ENCODE assay signal across 9 cellular contexts in the genomic region with DNA sequence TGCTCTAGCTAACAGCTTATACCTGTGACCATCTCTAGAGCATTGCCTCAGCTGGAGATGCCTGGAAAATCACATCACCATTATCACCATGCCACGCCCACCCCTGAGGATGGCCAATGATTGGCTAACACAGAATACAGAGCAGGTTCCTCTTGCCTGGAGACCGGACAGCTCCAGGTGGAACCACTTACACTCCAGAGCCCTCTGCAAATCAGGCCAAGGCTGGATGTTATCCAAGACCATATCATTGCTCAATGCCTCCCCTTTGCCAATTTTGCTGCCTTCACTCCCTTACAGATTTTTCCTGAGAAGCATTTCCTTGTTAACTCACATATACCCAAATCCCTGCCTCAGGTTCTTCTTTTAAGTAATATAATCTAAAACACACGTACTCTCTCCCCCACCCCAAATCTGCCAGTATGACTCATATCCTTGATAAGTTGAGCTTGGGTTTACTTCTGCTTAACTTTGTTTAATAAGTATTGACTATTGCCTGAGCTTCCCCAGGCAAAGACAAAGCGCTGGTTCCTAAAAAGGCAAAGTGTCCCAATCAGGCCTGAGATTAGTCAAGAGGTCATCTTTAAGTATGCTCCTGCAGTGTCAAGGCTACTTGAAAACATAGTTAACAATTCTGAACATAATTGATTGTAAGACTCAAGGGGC.
DNase-seq lines count a peak whose midpoint lies in the region; ATAC-seq and TF ChIP-seq lines count a peak whose summit lies in the region.
"Had no signal": no experiment of that assay in that cellular context is flagged by ENCODE, and none has a peak within 500 bp of the region (broad histone marks: within the 10 kb centered on the region; RNA-seq: fewer than 3 reads in every experiment).

No MANE protein-coding gene starts in this region.

- TF ChIP-seq CTCF in right atrium auricular region (IDR thresholded peaks at IDR 0.05) (no peak), SK-N-SH (IDR thresholded peaks at IDR 0.05) (no peak), hepatocyte (IDR thresholded peaks at IDR 0.05; ENCODE audit: poor library complexity) (no peak), OCI-LY7 (conservative IDR thresholded peaks at IDR 0.05; ENCODE audit: low read length) (no peak), smooth muscle cell (IDR thresholded peaks at IDR 0.05; ENCODE audit: borderline replicate concordance, insufficient read depth, poor library complexity, severe bottlenecking) (no peak)

- no peak overlapping the region for H3K9ac ChIP-seq in SK-N-SH
- no peak overlapping the region for H3K9ac ChIP-seq in smooth muscle cell (ENCODE audit: low read depth)

- no peak overlapping the region for H3K4me3 ChIP-seq in right atrium auricular region
- H3K4me3 ChIP-seq in SK-N-SH (ENCODE audit: low read depth in 2 of 2, low read length in 1 of 2) = no peak overlapping the region
- no peak overlapping the region for H3K4me3 ChIP-seq in hepatocyte
- H3K4me3 ChIP-seq in OCI-LY7 (ENCODE audit: low read depth, low read length, poor library complexity, severe bottlenecking) = no peak overlapping the region
- no peak overlapping the region for H3K4me3 ChIP-seq in smooth muscle cell

- H3K27me3 ChIP-seq in right atrium auricular region = no peaks in the 10 kb centered on the region
- no peaks in the 10 kb centered on the region for H3K27me3 ChIP-seq in SK-N-SH (ENCODE audit: insufficient read depth)
- H3K27me3 ChIP-seq in hepatocyte = no peaks in the 10 kb centered on the region
- H3K27me3 ChIP-seq in smooth muscle cell (ENCODE audit: low read depth) = no peaks in the 10 kb centered on the region

- TF ChIP-seq EP300 in SK-N-SH (IDR thresholded peaks at IDR 0.05; ENCODE audit: borderline replicate concordance in 1 of 2, low read depth in 1 of 2, low read length in 1 of 2) = peak in 1 of 2 experiments; percentile 47; a peak in 2 of 4 replicates

- WGBS in SK-N-SH (ENCODE audit: low lambda C conversion rate) = 33% methylated on average over 4 of the region's 4 CpGs
- WGBS in hepatocyte (ENCODE audit: low lambda C conversion rate, missing lambda C conversion rate) = 37% methylated on average over 4 of the region's 4 CpGs
- 67% methylated on average over 4 of the region's 4 CpGs for WGBS in smooth muscle cell (ENCODE audit: low lambda C conversion rate)

- H3F3A ChIP-seq in SK-N-SH (replicated peaks; ENCODE audit: insufficient read depth) = no peaks in the 10 kb centered on the region
- no peaks in the 10 kb centered on the region for H3F3A ChIP-seq in smooth muscle cell (ENCODE audit: low read depth)

- no peak for TF ChIP-seq RAD21 in SK-N-SH (IDR thresholded peaks at IDR 0.05; ENCODE audit: low read length)

- no peaks in the 10 kb centered on the region for H4K20me1 ChIP-seq in SK-N-SH (ENCODE audit: insufficient read depth)
- no peaks in the 10 kb centered on the region for H4K20me1 ChIP-seq in hepatocyte (ENCODE audit: insufficient read depth, poor library complexity, severe bottlenecking)
- no peaks in the 10 kb centered on the region for H4K20me1 ChIP-seq in OCI-LY7 (ENCODE audit: insufficient read depth, low read length)
- H4K20me1 ChIP-seq in smooth muscle cell (ENCODE audit: low read depth) = no peaks in the 10 kb centered on the region

- no peaks in the 10 kb centered on the region for H3K4me1 ChIP-seq in right atrium auricular region
- peaks cover 0 to 3% of the 10 kb centered on the region in 2 experiments; a peak in 2 of 4 replicates for H3K4me1 ChIP-seq in SK-N-SH (ENCODE audit: control insufficient read depth in 1 of 2, insufficient read depth in 2 of 2, low read depth in 1 of 2, low read length in 1 of 2)
- no peaks in the 10 kb centered on the region for H3K4me1 ChIP-seq in hepatocyte (ENCODE audit: insufficient read depth)
- no peaks in the 10 kb centered on the region for H3K4me1 ChIP-seq in OCI-LY7 (ENCODE audit: insufficient read depth, low read length, poor library complexity, severe bottlenecking)
- no peaks in the 10 kb centered on the region for H3K4me1 ChIP-seq in smooth muscle cell (ENCODE audit: low read depth)

- ATAC-seq in left cardiac atrium = peak; percentile 70 to 94
- ATAC-seq in GM21737 (IDR thresholded peaks at IDR 0.05; ENCODE audit: unreplicated experiment) = no peak

- H3K36me3 ChIP-seq in right atrium auricular region (no peaks in the 10 kb centered on the region), SK-N-SH (replicated peaks in 1 of 2; ENCODE audit: control insufficient read depth in 1 of 2, insufficient read depth in 2 of 2, low read length in 1 of 2) (no peaks in the 10 kb centered on the region), hepatocyte (replicated peaks; ENCODE audit: insufficient read depth, low read depth) (no peaks in the 10 kb centered on the region), OCI-LY7 (ENCODE audit: insufficient read depth, low read length) (no peaks in the 10 kb centered on the region), smooth muscle cell (ENCODE audit: low read depth) (no peaks in the 10 kb centered on the region)

- no peak overlapping the region for H3K4me2 ChIP-seq in SK-N-SH
- H3K4me2 ChIP-seq in hepatocyte = no peak overlapping the region
- no peak overlapping the region for H3K4me2 ChIP-seq in OCI-LY7 (ENCODE audit: low read length)
- no peak overlapping the region for H3K4me2 ChIP-seq in smooth muscle cell

- H3K27ac ChIP-seq in right atrium auricular region (no peak overlapping the region), SK-N-SH (ENCODE audit: low read depth in 2 of 2, low read length in 1 of 2) (peak overlapping the region; percentile 12 to 77; a peak in 3 of 4 replicates), hepatocyte (no peak overlapping the region), OCI-LY7 (ENCODE audit: low read depth, low read length, poor library complexity, severe bottlenecking) (no peak overlapping the region), smooth muscle cell (ENCODE audit: low read depth) (no peak overlapping the region)

- BruUV-seq in OCI-LY7 (replicated peaks; lab: Mats Ljungman, UMichigan) = no TSS peak

- H2AFZ ChIP-seq in SK-N-SH (ENCODE audit: low read depth) (no peak overlapping the region), hepatocyte (no peak overlapping the region), OCI-LY7 (ENCODE audit: low read length) (no peak overlapping the region), smooth muscle cell (ENCODE audit: low read depth) (no peak overlapping the region)

- CTCF ChIA-PET in SK-N-SH (lab: Yijun Ruan, JAX) (interaction anchor here (0.7 to 2.3 kb wide), 2 partner anchors 478 to 559 kb away, joined by 3 to 5 read pairs; no protein-coding TSS in a partner anchor), OCI-LY7 (lab: Charles Lee; ENCODE audit: unreplicated experiment) (no interaction called here)

- DNase-seq in left cardiac atrium (peak; percentile 31), right atrium auricular region (ENCODE audit: low spot score) (no peak), SK-N-SH (peak; percentile 4), hepatocyte (ENCODE audit: low spot score) (peak; percentile 66), OCI-LY7 (ENCODE audit: low spot score) (no peak), cerebellar cortex (ENCODE audit: low spot score) (no peak), smooth muscle cell (lab: John Stamatoyannopoulos, UW; ENCODE audit: unreplicated experiment) (no peak)
- DNase-seq: KG1 had no signal

- H3K79me2 ChIP-seq in SK-N-SH (ENCODE audit: insufficient read depth) (no peaks in the 10 kb centered on the region), hepatocyte (no peaks in the 10 kb centered on the region), OCI-LY7 (ENCODE audit: insufficient read depth, low read depth, low read length) (no peaks in the 10 kb centered on the region), smooth muscle cell (ENCODE audit: low read depth) (no peaks in the 10 kb centered on the region)

- intact Hi-C loops in left cardiac atrium (cut with DNase I) = no loop called here
- intact Hi-C loops in OCI-LY7 (cut with micrococcal nuclease; ENCODE audit: unreplicated experiment) = no loop called here

- no peaks in the 10 kb centered on the region for H3K9me3 ChIP-seq in right atrium auricular region
- no peaks in the 10 kb centered on the region for H3K9me3 ChIP-seq in SK-N-SH
- H3K9me3 ChIP-seq in hepatocyte (ENCODE audit: low read depth) = no peaks in the 10 kb centered on the region
- H3K9me3 ChIP-seq in OCI-LY7 (ENCODE audit: low read length) = no peaks in the 10 kb centered on the region
- H3K9me3 ChIP-seq in smooth muscle cell (replicated peaks; ENCODE audit: low read depth) = no peaks in the 10 kb centered on the region

- POLR2A ChIA-PET in SK-N-SH (lab: Yijun Ruan, JAX) (no interaction called here), OCI-LY7 (lab: Charles Lee) (interaction anchor here (0.7 kb wide), 1 partner anchor 43 kb away, joined by 3 read pairs; no protein-coding TSS in a partner anchor)

- H3K9me2 ChIP-seq in SK-N-SH (no peaks in the 10 kb centered on the region), hepatocyte (replicated peaks; ENCODE audit: insufficient read depth) (no peaks in the 10 kb centered on the region), OCI-LY7 (ENCODE audit: insufficient read depth, low read length) (no peaks in the 10 kb centered on the region)

TF ChIP-seq in SK-N-SH, 30 proteins besides CTCF, POLR2A, EP300 and RAD21 (continues in another document):
- TF ChIP-seq IRF3 (IDR thresholded peaks at IDR 0.05; ENCODE audit: low read depth, low read length) = no peak
- TF ChIP-seq FOXJ3 (CRISPR knock-in tag; IDR thresholded peaks at IDR 0.05) = no peak
- TF ChIP-seq SIN3A (IDR thresholded peaks at IDR 0.05; ENCODE audit: borderline replicate concordance, low read depth, low read length) = no peak
- no peak for TF ChIP-seq RXRA (IDR thresholded peaks at IDR 0.05; ENCODE audit: borderline replicate concordance, low read depth)
- TF ChIP-seq TEAD4 (IDR thresholded peaks at IDR 0.05; ENCODE audit: borderline replicate concordance, insufficient read depth) = no peak
- TF ChIP-seq FOSL2 (IDR thresholded peaks at IDR 0.05; ENCODE audit: borderline replicate concordance, low read depth) = peak; percentile 35; the same call in 1 of the 2 replicates
- TF ChIP-seq SMC3 (IDR thresholded peaks at IDR 0.05; ENCODE audit: low read depth, low read length) = no peak
- no peak for TF ChIP-seq RFX5 (IDR thresholded peaks at IDR 0.05; ENCODE audit: low read length)
- no peak for TF ChIP-seq MEF2A (IDR thresholded peaks at IDR 0.05; ENCODE audit: borderline replicate concordance, low read depth)
- no peak for TF ChIP-seq CHD2 (IDR thresholded peaks at IDR 0.05; ENCODE audit: low read length, partially characterized antibody)
- TF ChIP-seq NFIC (IDR thresholded peaks at IDR 0.05; ENCODE audit: borderline replicate concordance) = peak; percentile 45; the same call in 1 of the 2 replicates

Comparison
In these comparisons a context has a peak if more than half of its experiments do, and no peak if none do; other contexts are left out.
1. DNase-seq: peak in left cardiac atrium (single experiment), SK-N-SH (single experiment) and hepatocyte (single experiment); none in right atrium auricular region (single experiment), OCI-LY7 (single experiment), cerebellar cortex (single experiment) and smooth muscle cell (single experiment).
2. H3K27ac ChIP-seq: peak in SK-N-SH (2 of 2); none in right atrium auricular region (0 of 2), hepatocyte (single experiment), OCI-LY7 (single experiment) and smooth muscle cell (single experiment).